1 cellular context compared by ENCODE assay signal in the genomic region with DNA sequence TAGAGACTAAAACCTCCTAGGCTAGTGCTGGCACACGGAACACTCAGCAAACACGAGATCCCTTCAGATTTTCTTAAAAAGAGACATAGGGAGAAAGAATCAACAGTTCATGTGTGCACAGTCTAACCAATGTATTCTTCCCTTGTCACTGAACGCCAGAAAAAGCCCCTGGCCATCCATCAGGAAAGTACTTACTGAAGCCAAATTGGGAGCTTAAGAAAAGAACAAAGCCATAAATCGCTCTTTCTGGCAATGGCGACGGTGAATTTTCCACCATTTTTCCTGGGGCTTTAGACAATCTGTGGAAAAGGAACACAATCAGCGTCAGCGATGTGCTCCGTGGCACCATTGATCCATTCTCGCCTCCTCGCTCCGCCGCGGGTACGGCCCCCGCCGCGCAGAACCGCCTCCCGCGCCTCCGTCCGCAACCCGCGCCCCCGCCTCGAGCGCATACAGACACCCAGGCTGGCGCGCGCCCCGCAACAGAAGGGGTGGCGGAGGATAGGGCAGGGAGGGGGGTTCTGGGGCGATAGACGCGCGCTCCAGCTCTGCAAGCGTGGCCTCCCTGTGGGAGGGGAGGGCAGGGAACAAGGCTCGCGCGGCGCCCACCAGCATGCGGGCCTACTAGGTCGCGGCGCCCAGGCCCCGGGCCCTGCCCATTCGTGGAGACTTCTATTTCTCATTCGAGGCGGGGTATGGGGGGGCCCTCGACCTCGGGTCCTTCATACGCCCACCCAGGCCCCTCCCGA.
TF ChIP-seq lines count a peak whose summit lies in the region.

No MANE protein-coding gene starts in this region.

TF ChIP-seq in GM12878, 131 proteins besides CTCF, POLR2A, EP300 and RAD21 (continued from another document):
- TF ChIP-seq, protein P1, sequence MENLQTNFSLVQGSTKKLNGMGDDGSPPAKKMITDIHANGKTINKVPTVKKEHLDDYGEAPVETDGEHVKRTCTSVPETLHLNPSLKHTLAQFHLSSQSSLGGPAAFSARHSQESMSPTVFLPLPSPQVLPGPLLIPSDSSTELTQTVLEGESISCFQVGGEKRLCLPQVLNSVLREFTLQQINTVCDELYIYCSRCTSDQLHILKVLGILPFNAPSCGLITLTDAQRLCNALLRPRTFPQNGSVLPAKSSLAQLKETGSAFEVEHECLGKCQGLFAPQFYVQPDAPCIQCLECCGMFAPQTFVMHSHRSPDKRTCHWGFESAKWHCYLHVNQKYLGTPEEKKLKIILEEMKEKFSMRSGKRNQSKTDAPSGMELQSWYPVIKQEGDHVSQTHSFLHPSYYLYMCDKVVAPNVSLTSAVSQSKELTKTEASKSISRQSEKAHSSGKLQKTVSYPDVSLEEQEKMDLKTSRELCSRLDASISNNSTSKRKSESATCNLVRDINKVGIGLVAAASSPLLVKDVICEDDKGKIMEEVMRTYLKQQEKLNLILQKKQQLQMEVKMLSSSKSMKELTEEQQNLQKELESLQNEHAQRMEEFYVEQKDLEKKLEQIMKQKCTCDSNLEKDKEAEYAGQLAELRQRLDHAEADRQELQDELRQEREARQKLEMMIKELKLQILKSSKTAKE (IDR thresholded peaks at IDR 0.05; ENCODE audit: low read depth, poor library complexity, severe bottlenecking): no peak
- TF ChIP-seq, protein P2, sequence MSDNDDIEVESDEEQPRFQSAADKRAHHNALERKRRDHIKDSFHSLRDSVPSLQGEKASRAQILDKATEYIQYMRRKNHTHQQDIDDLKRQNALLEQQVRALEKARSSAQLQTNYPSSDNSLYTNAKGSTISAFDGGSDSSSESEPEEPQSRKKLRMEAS (IDR thresholded peaks at IDR 0.05; ENCODE audit: low read depth, low read length): peak; percentile 16; the same call in 1 of the 2 replicates
- TF ChIP-seq ZNF207 (IDR thresholded peaks at IDR 0.05; ENCODE audit: borderline replicate concordance) (peak; percentile 52; the same call in 1 of the 2 replicates), MYC (IDR thresholded peaks at IDR 0.05; ENCODE audit: insufficient read depth, insufficient read length, insufficient replicate concordance, low read length, severe bottlenecking) (peak; percentile 71), HDGF (IDR thresholded peaks at IDR 0.05) (0 out of 2 replicates have a peak, but pooled peaks have one; percentile 49)
- TF ChIP-seq, protein P3, sequence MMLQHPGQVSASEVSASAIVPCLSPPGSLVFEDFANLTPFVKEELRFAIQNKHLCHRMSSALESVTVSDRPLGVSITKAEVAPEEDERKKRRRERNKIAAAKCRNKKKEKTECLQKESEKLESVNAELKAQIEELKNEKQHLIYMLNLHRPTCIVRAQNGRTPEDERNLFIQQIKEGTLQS (IDR thresholded peaks at IDR 0.05; ENCODE audit: borderline replicate concordance, extremely low read depth, low read depth, low read length): no peak
- TF ChIP-seq, protein P4, sequence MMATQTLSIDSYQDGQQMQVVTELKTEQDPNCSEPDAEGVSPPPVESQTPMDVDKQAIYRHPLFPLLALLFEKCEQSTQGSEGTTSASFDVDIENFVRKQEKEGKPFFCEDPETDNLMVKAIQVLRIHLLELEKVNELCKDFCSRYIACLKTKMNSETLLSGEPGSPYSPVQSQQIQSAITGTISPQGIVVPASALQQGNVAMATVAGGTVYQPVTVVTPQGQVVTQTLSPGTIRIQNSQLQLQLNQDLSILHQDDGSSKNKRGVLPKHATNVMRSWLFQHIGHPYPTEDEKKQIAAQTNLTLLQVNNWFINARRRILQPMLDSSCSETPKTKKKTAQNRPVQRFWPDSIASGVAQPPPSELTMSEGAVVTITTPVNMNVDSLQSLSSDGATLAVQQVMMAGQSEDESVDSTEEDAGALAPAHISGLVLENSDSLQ (IDR thresholded peaks at IDR 0.05): no peak
- TF ChIP-seq, protein P5, sequence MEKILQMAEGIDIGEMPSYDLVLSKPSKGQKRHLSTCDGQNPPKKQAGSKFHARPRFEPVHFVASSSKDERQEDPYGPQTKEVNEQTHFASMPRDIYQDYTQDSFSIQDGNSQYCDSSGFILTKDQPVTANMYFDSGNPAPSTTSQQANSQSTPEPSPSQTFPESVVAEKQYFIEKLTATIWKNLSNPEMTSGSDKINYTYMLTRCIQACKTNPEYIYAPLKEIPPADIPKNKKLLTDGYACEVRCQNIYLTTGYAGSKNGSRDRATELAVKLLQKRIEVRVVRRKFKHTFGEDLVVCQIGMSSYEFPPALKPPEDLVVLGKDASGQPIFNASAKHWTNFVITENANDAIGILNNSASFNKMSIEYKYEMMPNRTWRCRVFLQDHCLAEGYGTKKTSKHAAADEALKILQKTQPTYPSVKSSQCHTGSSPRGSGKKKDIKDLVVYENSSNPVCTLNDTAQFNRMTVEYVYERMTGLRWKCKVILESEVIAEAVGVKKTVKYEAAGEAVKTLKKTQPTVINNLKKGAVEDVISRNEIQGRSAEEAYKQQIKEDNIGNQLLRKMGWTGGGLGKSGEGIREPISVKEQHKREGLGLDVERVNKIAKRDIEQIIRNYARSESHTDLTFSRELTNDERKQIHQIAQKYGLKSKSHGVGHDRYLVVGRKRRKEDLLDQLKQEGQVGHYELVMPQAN (conservative IDR thresholded peaks at IDR 0.05): 0 out of 2 replicates have a peak, but pooled peaks have one; percentile 54
TF ChIP-seq in GM12878: peak in this region for 19.
